In the genomic region with DNA sequence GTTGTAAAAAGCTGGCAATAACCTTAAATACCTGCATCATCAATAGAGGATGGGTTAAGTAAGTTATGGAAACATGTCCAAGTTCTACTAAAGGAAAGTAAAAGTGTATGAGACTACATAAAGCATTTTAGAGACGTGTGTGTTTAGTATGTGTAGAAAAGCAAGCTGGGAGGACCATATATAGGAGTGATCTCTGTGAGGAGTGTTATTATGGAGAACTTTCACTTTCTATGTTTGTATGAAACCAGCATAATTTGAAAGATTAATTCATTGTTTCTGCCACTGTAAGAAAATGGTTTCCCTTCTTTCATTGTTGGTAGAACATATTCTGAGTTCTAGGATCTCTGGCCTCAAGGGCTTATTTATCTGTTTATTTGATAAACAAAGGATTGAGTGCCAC, we compare ENCODE assay signal across 12 cellular contexts. TPM values are rescaled to one million over a fixed set of nuclear protein-coding genes. Genes with fewer than 3 reads are reported as not detected.
DNase-seq lines count a peak whose midpoint lies in the region; ATAC-seq and TF ChIP-seq lines count a peak whose summit lies in the region.
"Had no signal": no experiment of that assay in that cellular context is flagged by ENCODE, and none has a peak within 500 bp of the region (broad histone marks: within the 10 kb centered on the region; RNA-seq: fewer than 3 reads in every experiment).

No MANE protein-coding gene starts in this region.

- no peaks in the 10 kb centered on the region for H3K79me2 ChIP-seq in DOHH2 (ENCODE audit: control insufficient read depth, low read length)

- H3K27me3 ChIP-seq in DOHH2 (ENCODE audit: control insufficient read depth, low read length): no peaks in the 10 kb centered on the region
- H3K27me3 ChIP-seq in endodermal cell (ENCODE audit: control insufficient read depth, insufficient read depth, low read length, poor library complexity, severe bottlenecking): no peaks in the 10 kb centered on the region

- H3K27me3 Mint-ChIP-seq in endodermal cell (ENCODE audit: insufficient read depth): peaks cover 3% of the 10 kb centered on the region

- DNase-seq in endodermal cell: no peak
- DNase-seq in HUDEP-2 (lab: John Stamatoyannopoulos, UW; ENCODE audit: unreplicated experiment in 76 of 76): no peak
- DNase-seq in 8988T: no peak
- no peak for DNase-seq in stimulated activated naive CD4-positive, alpha-beta T cell treated with Interleukin-2 at 50 U/mL for 16 hours (lab: John Stamatoyannopoulos, UW)
- no peak for DNase-seq in NCI-H1436 treated with DMSO at 0.1 percent for 48 hours (lab: John Stamatoyannopoulos, UW)
- DNase-seq: amniotic stem cell, immature natural killer cell, NCI-H1048, psoas muscle had no signal

- no peak overlapping the region for H3K4me3 Mint-ChIP-seq in endodermal cell
- H3K4me3 Mint-ChIP-seq: immature natural killer cell had no signal

- no peaks in the 10 kb centered on the region for H3K9me3 Mint-ChIP-seq in endodermal cell
- H3K9me3 Mint-ChIP-seq: immature natural killer cell had no signal

- H3K36me3 Mint-ChIP-seq in endodermal cell (ENCODE audit: low read depth): no peaks in the 10 kb centered on the region
- H3K36me3 Mint-ChIP-seq: immature natural killer cell had no signal

- no peaks in the 10 kb centered on the region for H3F3A ChIP-seq in DOHH2 (ENCODE audit: control insufficient read depth, insufficient read depth)

- no peaks in the 10 kb centered on the region for H3K9me3 ChIP-seq in DOHH2 (ENCODE audit: control insufficient read depth, insufficient read depth, low read length)
- no peaks in the 10 kb centered on the region for H3K9me3 ChIP-seq in endodermal cell (ENCODE audit: control insufficient read depth, low read length)
- H3K9me3 ChIP-seq: psoas muscle had no signal

- TF ChIP-seq CTCF in DOHH2 (IDR thresholded peaks at IDR 0.05; ENCODE audit: low read depth, low read length, poor library complexity, severe bottlenecking) (no peak), endodermal cell (conservative IDR thresholded peaks at IDR 0.05) (no peak)

- no peaks in the 10 kb centered on the region for H3K9me2 ChIP-seq in DOHH2 (replicated peaks; ENCODE audit: control insufficient read depth, low read length)

- peak overlapping the region; percentile 39 for H3K4me2 ChIP-seq in DOHH2 (ENCODE audit: low read length)

- H3K27ac Mint-ChIP-seq in endodermal cell: peak overlapping the region; percentile 14
- H3K27ac Mint-ChIP-seq: immature natural killer cell had no signal

- H3K9ac ChIP-seq in endodermal cell (ENCODE audit: extremely low read depth, low read length, poor library complexity, severe bottlenecking): no peak overlapping the region

- H3K27ac ChIP-seq in DOHH2 (ENCODE audit: low read depth, low read length): no peak overlapping the region
- H3K27ac ChIP-seq in endodermal cell (ENCODE audit: low read depth, low read length): no peak overlapping the region

- H3K4me3 ChIP-seq in DOHH2 (ENCODE audit: low read length): peak overlapping the region; percentile 11; the same call in 1 of the 2 replicates
- H3K4me3 ChIP-seq in endodermal cell (ENCODE audit: low read length): peak overlapping the region; percentile 32
- H3K4me3 ChIP-seq: psoas muscle had no signal

- WGBS in endodermal cell (ENCODE audit: insufficient coverage in 1 of 2, insufficient read length in 1 of 2), 2 experiments: 87 to 100% methylated on average over 1 of the region's 1 CpG

- peaks cover 81% of the 10 kb centered on the region for H3K4me1 Mint-ChIP-seq in endodermal cell

- no peaks in the 10 kb centered on the region for H4K20me1 ChIP-seq in DOHH2 (ENCODE audit: control insufficient read depth, insufficient read depth, low read depth, low read length)

- H3K4me1 ChIP-seq in DOHH2 (ENCODE audit: control insufficient read depth, low read length) (peaks cover 11% of the 10 kb centered on the region), endodermal cell (ENCODE audit: control insufficient read depth, insufficient read depth, low read length) (peaks cover 39% of the 10 kb centered on the region)

- no peaks in the 10 kb centered on the region for H3K36me3 ChIP-seq in DOHH2 (ENCODE audit: control insufficient read depth, low read length)
- no peaks in the 10 kb centered on the region for H3K36me3 ChIP-seq in endodermal cell (ENCODE audit: control insufficient read depth, insufficient read depth, low read length)

- ATAC-seq in GM19351 (IDR thresholded peaks at IDR 0.05; ENCODE audit: unreplicated experiment): peak; percentile 63
- peak; percentile 52 for ATAC-seq in HG03039 (IDR thresholded peaks at IDR 0.05; ENCODE audit: unreplicated experiment)

RNA-seq across cellular contexts. Expression of gene PDLIM1, which starts 19.2 kb away (rescaled TPM):
- 100 to 1,000 TPM in 1 of 2 donors, 10 to 100 TPM in 1; 93.9 to 158 TPM for total RNA-seq in endodermal cell
- 133 TPM for polyA plus RNA-seq in endodermal cell (2013, experiment 1 of 2)
- polyA plus RNA-seq in endodermal cell (2013, experiment 2 of 2): 133 TPM
